24 cellular contexts compared by ENCODE assay signal in the genomic region with DNA sequence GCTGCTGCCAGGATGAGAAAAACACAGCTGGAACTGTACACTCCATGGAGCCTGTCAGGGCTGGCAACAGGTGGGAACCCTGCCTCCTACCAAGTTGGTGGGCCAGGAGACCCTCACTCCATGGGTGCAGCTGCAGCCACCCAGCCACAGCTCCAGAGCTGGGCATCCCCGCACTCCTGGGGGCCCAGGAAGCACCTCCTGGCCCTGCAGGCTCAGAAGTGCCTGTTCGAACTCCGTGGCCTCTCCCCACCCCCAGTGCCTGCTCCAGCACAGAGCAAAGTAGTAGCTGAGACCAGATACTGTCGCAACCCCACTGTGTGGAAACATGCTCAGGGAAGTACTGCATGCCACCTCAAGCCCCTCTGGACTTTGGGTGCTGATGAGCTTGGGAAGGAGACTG.
DNase-seq lines count a peak whose midpoint lies in the region; ATAC-seq, FAIRE-seq and TF ChIP-seq lines count a peak whose summit lies in the region.
"Had no signal": no experiment of that assay in that cellular context is flagged by ENCODE, and none has a peak within 500 bp of the region (broad histone marks: within the 10 kb centered on the region; RNA-seq: fewer than 3 reads in every experiment).

No MANE protein-coding gene starts in this region.

- intact Hi-C loops in kidney (cut with DNase I) (no loop called here), upper lobe of right lung (cut with DNase I) (no loop called here), esophagus squamous epithelium (cut with DNase I) (no loop called here)

- H3K27me3 ChIP-seq in upper lobe of right lung: no peaks in the 10 kb centered on the region
- no peaks in the 10 kb centered on the region for H3K27me3 ChIP-seq in esophagus squamous epithelium
- H3K27me3 ChIP-seq: BE2C had no signal

- H3K9me3 Mint-ChIP-seq in stimulated activated effector memory CD8-positive, alpha-beta T cell treated with anti-CD3 and anti-CD28 coated beads, Interleukin-12 subunit alpha, Interleukin-12 subunit beta, amount 100 ng/mL, for 72 hours: no peaks in the 10 kb centered on the region

- no peaks in the 10 kb centered on the region for H3K4me1 Mint-ChIP-seq in stimulated activated effector memory CD8-positive, alpha-beta T cell treated with anti-CD3 and anti-CD28 coated beads, Interleukin-12 subunit alpha, Interleukin-12 subunit beta, amount 100 ng/mL, for 72 hours
- H3K4me1 Mint-ChIP-seq: CD4-positive, CD25-positive, alpha-beta regulatory T cell; CD8-positive, alpha-beta memory T cell; H9; IgD-negative memory B cell had no signal

- no peaks in the 10 kb centered on the region for H3K4me1 ChIP-seq in kidney (ENCODE audit: control insufficient read depth in 1 of 2, insufficient read depth in 1 of 2, low read depth in 1 of 2, low read length in 2 of 2)
- H3K4me1 ChIP-seq in upper lobe of right lung: no peaks in the 10 kb centered on the region
- no peaks in the 10 kb centered on the region for H3K4me1 ChIP-seq in esophagus squamous epithelium
- H3K4me1 ChIP-seq: BE2C had no signal

- no peak for TF ChIP-seq POLR2A in esophagus squamous epithelium (IDR thresholded peaks at IDR 0.05)

- H3K4me3 ChIP-seq in kidney (ENCODE audit: low read length in 2 of 2) (no peak overlapping the region), upper lobe of right lung (no peak overlapping the region), esophagus squamous epithelium (no peak overlapping the region)

- 67 to 70% methylated on average over 1 to 2 of the region's 4 CpGs for WGBS in esophagus squamous epithelium, 2 donors

- no peak overlapping the region for H3K4me3 Mint-ChIP-seq in stimulated activated effector memory CD8-positive, alpha-beta T cell treated with anti-CD3 and anti-CD28 coated beads, Interleukin-12 subunit alpha, Interleukin-12 subunit beta, amount 100 ng/mL, for 72 hours
- H3K4me3 Mint-ChIP-seq: CD4-positive, CD25-positive, alpha-beta regulatory T cell; CD8-positive, alpha-beta memory T cell; H9; IgD-negative memory B cell had no signal

- H3K36me3 ChIP-seq in kidney (ENCODE audit: control insufficient read depth in 1 of 2, insufficient read depth in 2 of 2, low read length in 2 of 2): no peaks in the 10 kb centered on the region
- H3K36me3 ChIP-seq in upper lobe of right lung: no peaks in the 10 kb centered on the region
- no peaks in the 10 kb centered on the region for H3K36me3 ChIP-seq in esophagus squamous epithelium
- H3K36me3 ChIP-seq: BE2C had no signal

- TF ChIP-seq CTCF in kidney (IDR thresholded peaks at IDR 0.05; ENCODE audit: borderline replicate concordance, extremely low read depth, insufficient read depth) (no peak), upper lobe of right lung (IDR thresholded peaks at IDR 0.05) (no peak), esophagus squamous epithelium (IDR thresholded peaks at IDR 0.05) (no peak)

- no peaks in the 10 kb centered on the region for H3K36me3 Mint-ChIP-seq in stimulated activated effector memory CD8-positive, alpha-beta T cell treated with anti-CD3 and anti-CD28 coated beads, Interleukin-12 subunit alpha, Interleukin-12 subunit beta, amount 100 ng/mL, for 72 hours
- H3K36me3 Mint-ChIP-seq: CD4-positive, CD25-positive, alpha-beta regulatory T cell; IgD-negative memory B cell had no signal

- H3K27ac Mint-ChIP-seq in stimulated activated effector memory CD8-positive, alpha-beta T cell treated with anti-CD3 and anti-CD28 coated beads, Interleukin-12 subunit alpha, Interleukin-12 subunit beta, amount 100 ng/mL, for 72 hours: no peak overlapping the region
- H3K27ac Mint-ChIP-seq: CD4-positive, CD25-positive, alpha-beta regulatory T cell; CD8-positive, alpha-beta memory T cell; H9; IgD-negative memory B cell had no signal

- DNase-seq in MV-4-11 (lab: John Stamatoyannopoulos, UW): peak; percentile 20
- DNase-seq in kidney: peak; percentile 58
- no peak for DNase-seq in stimulated activated effector memory CD8-positive, alpha-beta T cell treated with anti-CD3 and anti-CD28 coated beads, Interleukin-12 subunit alpha, Interleukin-12 subunit beta, amount 100 ng/mL, for 72 hours (ENCODE audit: low spot score in 2 of 2)
- no peak for DNase-seq in upper lobe of right lung
- DNase-seq in activated CD4-positive, alpha-beta T cell treated with anti-CD3 and anti-CD28 coated beads for 1 hour: no peak
- no peak for DNase-seq in GF-D8 (lab: John Stamatoyannopoulos, UW)
- no peak for DNase-seq in esophagus squamous epithelium (lab: John Stamatoyannopoulos, UW)
- DNase-seq: ACHN; BE2C; C1 segment of cervical spinal cord; CD4-positive, CD25-positive, alpha-beta regulatory T cell; CD8-positive, alpha-beta memory T cell; COR-L47; DMS 273 treated with DMSO at 0.1 percent for 48 hours; DND-41; EL; H9; KBM-7 had no signal

- FAIRE-seq in kidney (lab: Jason Lieb, UNC): no peak
- FAIRE-seq: A204.1, G401.6, H1 had no signal

- H3K9me3 ChIP-seq in kidney (ENCODE audit: control insufficient read depth in 1 of 2, low read length in 2 of 2) (no peaks in the 10 kb centered on the region), upper lobe of right lung (no peaks in the 10 kb centered on the region), esophagus squamous epithelium (no peaks in the 10 kb centered on the region)
- H3K9me3 ChIP-seq: BE2C had no signal

- H3K27ac ChIP-seq in kidney (ENCODE audit: low read depth in 2 of 2, low read length in 2 of 2) (no peak overlapping the region), upper lobe of right lung (no peak overlapping the region), esophagus squamous epithelium (no peak overlapping the region)
- H3K27ac ChIP-seq: HL-60 had no signal

- peak; percentile 25 for ATAC-seq in stimulated activated effector memory CD8-positive, alpha-beta T cell treated with anti-CD3 and anti-CD28 coated beads, Interleukin-12 subunit alpha, Interleukin-12 subunit beta, amount 100 ng/mL, for 72 hours
- ATAC-seq in upper lobe of right lung (peak; percentile 33), GM21825 (IDR thresholded peaks at IDR 0.05; ENCODE audit: unreplicated experiment) (no peak)

- no peak overlapping the region for H3K9ac ChIP-seq in kidney (ENCODE audit: low read length in 2 of 2)

Comparison
In these comparisons a context has a peak if more than half of its experiments do, and no peak if none do; other contexts are left out.
1. DNase-seq: peak in MV-4-11 (single experiment) and kidney (single experiment); none in stimulated activated effector memory CD8-positive, alpha-beta T cell treated with anti-CD3 and anti-CD28 coated beads, Interleukin-12 subunit alpha, Interleukin-12 subunit beta, amount 100 ng/mL, for 72 hours (0 of 2), upper lobe of right lung (single experiment), activated CD4-positive, alpha-beta T cell treated with anti-CD3 and anti-CD28 coated beads for 1 hour (single experiment), GF-D8 (single experiment) and esophagus squamous epithelium (single experiment).